Comparison of ENCODE assay signal across 28 cellular contexts in the genomic region with DNA sequence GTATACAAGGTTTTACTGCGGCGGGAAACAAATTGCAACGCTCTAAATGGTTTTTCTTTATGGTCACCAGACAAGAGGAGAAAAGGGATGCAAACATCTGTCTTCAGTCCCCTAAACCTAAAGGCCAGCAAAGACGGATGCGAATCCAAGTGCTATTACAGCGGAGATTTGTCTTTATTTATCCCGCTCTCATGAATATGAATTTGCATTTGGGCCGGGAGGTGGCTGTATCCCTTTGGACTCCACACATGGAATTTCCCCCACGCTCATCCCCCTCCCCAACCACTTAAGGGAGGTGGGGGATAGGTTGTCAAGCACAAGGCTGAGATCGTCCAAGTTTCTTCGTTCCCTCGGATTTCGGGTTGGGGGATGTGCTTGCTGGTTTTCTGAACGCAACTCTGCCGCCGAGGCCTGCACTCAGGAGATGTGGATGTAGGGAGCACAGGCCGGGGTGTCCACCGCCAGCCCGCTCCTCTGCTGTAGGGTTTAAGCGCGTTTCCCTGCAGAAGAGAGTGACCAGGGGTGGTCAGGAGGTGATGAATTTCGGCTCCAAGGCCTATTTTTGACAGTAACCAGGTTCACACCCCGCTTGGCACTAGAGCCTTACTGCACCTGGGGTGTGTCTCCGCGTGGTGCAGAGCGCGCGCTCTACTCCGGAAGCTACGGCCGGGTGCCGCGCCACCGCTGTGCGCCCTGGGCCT. TPM values are rescaled to one million over a fixed set of nuclear protein-coding genes. Genes with fewer than 3 reads are reported as not detected.
DNase-seq lines count a peak whose midpoint lies in the region; ATAC-seq and TF ChIP-seq lines count a peak whose summit lies in the region.
"Had no signal": no experiment of that assay in that cellular context is flagged by ENCODE, and none has a peak within 500 bp of the region (broad histone marks: within the 10 kb centered on the region; RNA-seq: fewer than 3 reads in every experiment).

No MANE protein-coding gene starts in this region.

- H3K27ac ChIP-seq in GM23338 (ENCODE audit: low read depth): no peak overlapping the region
- H3K27ac ChIP-seq in SK-N-SH (ENCODE audit: low read depth in 2 of 2, low read length in 1 of 2): peak overlapping the region in 1 of 2 experiments; percentile 100; a peak in 2 of 4 replicates
- H3K27ac ChIP-seq in gastrocnemius medialis: no peak overlapping the region
- H3K27ac ChIP-seq: cardiac muscle cell, epithelial cell of prostate, parathyroid adenoma, VCaP had no signal

- 37% methylated on average over 32 of the region's 35 CpGs for WGBS in SK-N-SH (ENCODE audit: low lambda C conversion rate)

- H3K4me3 ChIP-seq in GM23338: peak overlapping the region; percentile 65
- H3K4me3 ChIP-seq in SK-N-SH (ENCODE audit: low read depth in 2 of 2, low read length in 1 of 2): peak overlapping the region in 1 of 2 experiments; percentile 56; a peak in 2 of 4 replicates
- peak overlapping the region; percentile 45 for H3K4me3 ChIP-seq in iPS-15b (ENCODE audit: low read depth, low read length)
- no peak overlapping the region for H3K4me3 ChIP-seq in gastrocnemius medialis

- H3K36me3 ChIP-seq in GM23338 (ENCODE audit: insufficient read depth) (no peaks in the 10 kb centered on the region), SK-N-SH (replicated peaks in 1 of 2; ENCODE audit: control insufficient read depth in 1 of 2, insufficient read depth in 2 of 2, low read length in 1 of 2) (no peaks in the 10 kb centered on the region), iPS-15b (ENCODE audit: control insufficient read depth, insufficient read depth, low read length) (no peaks in the 10 kb centered on the region), gastrocnemius medialis (no peaks in the 10 kb centered on the region)
- H3K36me3 ChIP-seq: cardiac muscle cell had no signal

- TF ChIP-seq RAD21 in SK-N-SH (IDR thresholded peaks at IDR 0.05; ENCODE audit: low read length): no peak

- peaks cover 31% of the 10 kb centered on the region for H4K20me1 ChIP-seq in GM23338 (replicated peaks; ENCODE audit: insufficient read depth)
- no peaks in the 10 kb centered on the region for H4K20me1 ChIP-seq in SK-N-SH (ENCODE audit: insufficient read depth)

- no peak for TF ChIP-seq EP300 in SK-N-SH (IDR thresholded peaks at IDR 0.05; ENCODE audit: borderline replicate concordance in 1 of 2, low read depth in 1 of 2, low read length in 1 of 2)

- H3K4me3 Mint-ChIP-seq in GM23338 (peak overlapping the region; percentile 73), nephron progenitor cell (peak overlapping the region; percentile 48)
- H3K4me3 Mint-ChIP-seq: activated CD4-positive, alpha-beta memory T cell treated with anti-CD3 and anti-CD28 coated beads for 36 hours; dendritic cell treated with granulocyte-macrophage colony-stimulating factor and Interleukin-4, amounts not matched to agents 40 ng/mL and 50 ng/mL, for 4 days; stimulated activated memory B cell treated with anti-CD40 and anti-IgM and Interleukin-4, amounts not matched to agents 10 μg/mL and 1 μg/mL and 100 μg/mL, for 72 hours; T-helper 17 cell had no signal

- intact Hi-C loops in gastrocnemius medialis (cut with DNase I; ENCODE audit: low total_unique reads): no loop called here

- H3K4me2 ChIP-seq in GM23338 (peak overlapping the region; percentile 88), SK-N-SH (no peak overlapping the region)

- H3K36me3 Mint-ChIP-seq in GM23338 (ENCODE audit: low read depth): no peaks in the 10 kb centered on the region
- H3K36me3 Mint-ChIP-seq in nephron progenitor cell (ENCODE audit: low read depth): no peaks in the 10 kb centered on the region
- H3K36me3 Mint-ChIP-seq: CD14-positive monocyte; stimulated activated memory B cell treated with anti-CD40 and anti-IgM and Interleukin-4, amounts not matched to agents 10 μg/mL and 1 μg/mL and 100 μg/mL, for 72 hours had no signal

- CTCF ChIA-PET in SK-N-SH (lab: Yijun Ruan, JAX): interaction anchor here (0.7 to 2.7 kb wide), 21 partner anchors 9 to 137 kb away, joined by 3 to 34 read pairs (median 5); no protein-coding TSS in a partner anchor

- DNase-seq in GM23338 (ENCODE audit: low spot score) (peak; percentile 70), SK-N-SH (peak; percentile 71), nephron progenitor cell (peak; percentile 45), GM13976 (ENCODE audit: low spot score) (no peak), gastrocnemius medialis (no peak), putamen (ENCODE audit: low spot score) (no peak), D341Med (ENCODE audit: low spot score) (no peak)
- DNase-seq: activated CD4-positive, alpha-beta memory T cell treated with anti-CD3 and anti-CD28 coated beads for 36 hours; activated gamma-delta T cell treated with Interleukin-2 at 50 U/mL for 16 hours; amniotic stem cell; DMS 273 treated with DMSO at 0.1 percent for 48 hours; foreskin fibroblast; hypothalamus; KG1; NCI-H1694 treated with DMSO at 0.1 percent for 48 hours; NCI-H2227 treated with DMSO at 0.1 percent for 48 hours; PC-3; SIG-M5; T-helper 17 cell had no signal

- peaks cover 100% of the 10 kb centered on the region for H3K27me3 ChIP-seq in GM23338 (ENCODE audit: insufficient read depth)
- peaks cover 69% of the 10 kb centered on the region for H3K27me3 ChIP-seq in SK-N-SH (ENCODE audit: insufficient read depth)
- peaks cover 99% of the 10 kb centered on the region for H3K27me3 ChIP-seq in iPS-15b (ENCODE audit: control insufficient read depth, insufficient read depth, low read length)
- peaks cover 83 to 90% (median 85%) of the 10 kb centered on the region in 3 donors for H3K27me3 ChIP-seq in gastrocnemius medialis

- no peaks in the 10 kb centered on the region; the same call in 1 of the 2 replicates for H3K9me2 ChIP-seq in GM23338 (ENCODE audit: insufficient read depth)
- no peaks in the 10 kb centered on the region for H3K9me2 ChIP-seq in SK-N-SH

- H3K9me3 ChIP-seq in SK-N-SH: no peaks in the 10 kb centered on the region
- no peaks in the 10 kb centered on the region for H3K9me3 ChIP-seq in iPS-15b (ENCODE audit: control insufficient read depth, insufficient read depth, low read length)
- no peaks in the 10 kb centered on the region for H3K9me3 ChIP-seq in gastrocnemius medialis

- in situ Hi-C loops in GM13976 (cut with MboI; ENCODE audit: low sequenced_read_pairs, unreplicated experiment): no loop called here
- in situ Hi-C loops in gastrocnemius medialis (cut with MboI; ENCODE audit: low sequenced_read_pairs in 4 of 4): no loop called here

- no peaks in the 10 kb centered on the region for H3K79me2 ChIP-seq in GM23338 (replicated peaks; ENCODE audit: insufficient read depth)
- no peaks in the 10 kb centered on the region for H3K79me2 ChIP-seq in SK-N-SH (ENCODE audit: insufficient read depth)
- H3K79me2 ChIP-seq: parathyroid adenoma had no signal

- H3K4me1 ChIP-seq in GM23338 (ENCODE audit: insufficient read depth) (peaks cover 74% of the 10 kb centered on the region), SK-N-SH (ENCODE audit: control insufficient read depth in 1 of 2, insufficient read depth in 2 of 2, low read depth in 1 of 2, low read length in 1 of 2) (peaks cover 0 to 34% of the 10 kb centered on the region in 2 experiments; a peak in 2 of 4 replicates), iPS-15b (ENCODE audit: control insufficient read depth, insufficient read depth, low read length) (peaks cover 17% of the 10 kb centered on the region), gastrocnemius medialis (peaks cover 0 to 6% of the 10 kb centered on the region in 2 donors)
- H3K4me1 ChIP-seq: parathyroid adenoma had no signal

- TF ChIP-seq POLR2A in gastrocnemius medialis (IDR thresholded peaks at IDR 0.05): no peak

- peaks cover 56% of the 10 kb centered on the region for H3K4me1 Mint-ChIP-seq in GM23338
- H3K4me1 Mint-ChIP-seq in nephron progenitor cell: peaks cover 32% of the 10 kb centered on the region
- H3K4me1 Mint-ChIP-seq: stimulated activated memory B cell treated with anti-CD40 and anti-IgM and Interleukin-4, amounts not matched to agents 10 μg/mL and 1 μg/mL and 100 μg/mL, for 72 hours had no signal

- TF ChIP-seq CTCF in GM23338 (conservative IDR thresholded peaks at IDR 0.05; ENCODE audit: low read depth in 2 of 2) (no peak), SK-N-SH (IDR thresholded peaks at IDR 0.05) (no peak), nephron progenitor cell (IDR thresholded peaks at IDR 0.05) (no peak), GM13976 (IDR thresholded peaks at IDR 0.05; ENCODE audit: borderline replicate concordance, control extremely low read depth, extremely low read depth, insufficient read depth, missing control alignments) (no peak), gastrocnemius medialis (IDR thresholded peaks at IDR 0.05 in 4 of 5, conservative IDR thresholded peaks at IDR 0.05 in 1 of 5) (no peak)

- POLR2A ChIA-PET in SK-N-SH (lab: Yijun Ruan, JAX): interaction anchor here (0.8 to 2.7 kb wide), 19 partner anchors 9 to 184 kb away, joined by 3 to 73 read pairs (median 5); a partner anchor contains a TSS

- ATAC-seq in GM23338 (peak; percentile 57), gastrocnemius medialis (no peak)
- ATAC-seq: PC-3; stimulated activated memory B cell treated with anti-CD40 and anti-IgM and Interleukin-4, amounts not matched to agents 10 μg/mL and 1 μg/mL and 100 μg/mL, for 72 hours; T-helper 17 cell had no signal

- H3F3A ChIP-seq in GM23338 (replicated peaks; ENCODE audit: low read depth) (peaks cover 25% of the 10 kb centered on the region), SK-N-SH (replicated peaks; ENCODE audit: insufficient read depth) (no peaks in the 10 kb centered on the region)

- H3K27me3 Mint-ChIP-seq in GM23338 (ENCODE audit: insufficient read depth, low read depth, poor library complexity) (peaks cover 98% of the 10 kb centered on the region), nephron progenitor cell (ENCODE audit: low read depth, poor library complexity) (peaks cover 100% of the 10 kb centered on the region)

- peaks cover 3% of the 10 kb centered on the region; the same call in 1 of the 3 replicates for H3K9me3 Mint-ChIP-seq in GM23338
- peaks cover 9% of the 10 kb centered on the region for H3K9me3 Mint-ChIP-seq in nephron progenitor cell
- H3K9me3 Mint-ChIP-seq: activated CD4-positive, alpha-beta memory T cell treated with anti-CD3 and anti-CD28 coated beads for 36 hours; dendritic cell treated with granulocyte-macrophage colony-stimulating factor and Interleukin-4, amounts not matched to agents 40 ng/mL and 50 ng/mL, for 4 days had no signal

- H2AFZ ChIP-seq in GM23338 (peak overlapping the region; percentile 83), SK-N-SH (ENCODE audit: low read depth) (no peak overlapping the region)
- H2AFZ ChIP-seq: parathyroid adenoma had no signal

- H3K9ac ChIP-seq in SK-N-SH: no peak overlapping the region
- no peak overlapping the region for H3K9ac ChIP-seq in iPS-15b (ENCODE audit: low read depth, low read length)
- H3K9ac ChIP-seq: parathyroid adenoma had no signal

- no peak overlapping the region for H3K27ac Mint-ChIP-seq in GM23338
- no peak overlapping the region for H3K27ac Mint-ChIP-seq in nephron progenitor cell
- H3K27ac Mint-ChIP-seq: activated CD4-positive, alpha-beta memory T cell treated with anti-CD3 and anti-CD28 coated beads for 36 hours; CD14-positive monocyte; dendritic cell treated with granulocyte-macrophage colony-stimulating factor and Interleukin-4, amounts not matched to agents 40 ng/mL and 50 ng/mL, for 4 days; stimulated activated memory B cell treated with anti-CD40 and anti-IgM and Interleukin-4, amounts not matched to agents 10 μg/mL and 1 μg/mL and 100 μg/mL, for 72 hours; T-helper 17 cell had no signal

RNA-seq across cellular contexts. Expression of a gene that starts 2.2 kb away (rescaled TPM):
- total RNA-seq in GM23338 (2014; rRNA removed; shearing (Covaris generic)): not detected in 2 replicates
- polyA plus RNA-seq in GM23338 (2016; fragmentation: Nextera tagmentation; extraction: Ambion mirVana): not detected in 2 replicates
- 0.95 and 2.2 TPM in 2 replicates for polyA plus RNA-seq in SK-N-SH (2012; rRNA removed)
- polyA plus RNA-seq in SK-N-SH (2012; cell fraction: cytosol; rRNA removed): 2.2 and 4.3 TPM in 2 replicates
- polyA plus RNA-seq in SK-N-SH (2012; cell fraction: nucleus; rRNA removed): 0.93 and 2.3 TPM in 2 replicates
- total RNA-seq in gastrocnemius medialis: not detected
- total RNA-seq: activated CD4-positive, alpha-beta memory T cell treated with anti-CD3 and anti-CD28 coated beads for 36 hours; cardiac muscle cell; liver; PC-3; T-helper 17 cell had no signal
- polyA plus RNA-seq: cardiac muscle cell, CD14-positive monocyte, liver had no signal

Comparison
In these comparisons a context has a peak if more than half of its experiments do, and no peak if none do; other contexts are left out.
1. DNase-seq: peak in GM23338 (single experiment), SK-N-SH (single experiment) and nephron progenitor cell (single experiment); none in GM13976 (single experiment), gastrocnemius medialis (0 of 2), putamen (single experiment) and D341Med (single experiment).
2. H3K4me3 ChIP-seq: peak in GM23338 (single experiment) and iPS-15b (single experiment); none in gastrocnemius medialis (0 of 4).